ENCODE assay signal across 26 cellular contexts in the genomic region with DNA sequence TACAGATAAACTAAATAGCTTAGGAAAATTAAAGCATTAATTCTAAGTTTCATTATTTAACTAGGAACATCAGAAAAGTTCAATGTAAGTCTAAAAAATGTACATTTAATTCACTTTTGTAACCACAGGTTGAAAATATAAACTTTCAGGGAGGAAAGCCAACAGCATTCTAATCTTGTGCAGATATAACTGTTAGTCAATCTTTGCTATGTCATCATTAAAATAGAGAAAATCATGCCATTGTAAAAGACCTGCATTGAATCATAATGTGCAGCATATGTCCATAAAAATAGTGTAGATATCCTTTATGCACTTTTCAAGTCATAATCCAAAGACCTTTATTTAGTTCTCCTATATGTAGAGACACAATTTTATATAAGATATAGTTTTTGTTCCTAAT.
"Had no signal": no experiment of that assay in that cellular context is flagged by ENCODE, and none has a peak within 500 bp of the region (broad histone marks: within the 10 kb centered on the region; RNA-seq: fewer than 3 reads in every experiment).

No MANE protein-coding gene starts in this region.

- H3K27me3 ChIP-seq: colonic mucosa, esophagus muscularis mucosa, esophagus squamous epithelium, foreskin keratinocyte, gastrocnemius medialis, gastroesophageal sphincter, heart left ventricle, heart right ventricle had no signal

- FAIRE-seq: endometrium, endothelial cell of umbilical vein had no signal

- DNase-seq: colonic mucosa; cortex of kidney; dermis blood vessel endothelial cell; dorsolateral prefrontal cortex; effector CD4-positive, alpha-beta T cell; effector CD8-positive, alpha-beta T cell; effector memory CD4-positive, alpha-beta T cell; effector memory CD8-positive, alpha-beta T cell; endodermal cell; erythroblast; esophagus squamous epithelium; foreskin fibroblast; foreskin keratinocyte; foreskin melanocyte; gastrocnemius medialis; glutamatergic neuron; head of caudate nucleus; heart left ventricle; heart right ventricle had no signal

- H3K4me1 ChIP-seq: colonic mucosa, esophagus muscularis mucosa, esophagus squamous epithelium, foreskin keratinocyte, gastrocnemius medialis, gastroesophageal sphincter, heart left ventricle, heart right ventricle had no signal

- H3K36me3 ChIP-seq: colonic mucosa, esophagus muscularis mucosa, esophagus squamous epithelium, gastrocnemius medialis, gastroesophageal sphincter, heart left ventricle, heart right ventricle had no signal

- H3K4me3 ChIP-seq: colonic mucosa, coronary artery, dorsolateral prefrontal cortex, esophagus muscularis mucosa, esophagus squamous epithelium, gastrocnemius medialis, gastroesophageal sphincter, heart left ventricle, heart right ventricle had no signal

- H3K27ac ChIP-seq: colonic mucosa, coronary artery, dorsolateral prefrontal cortex, epithelial cell of prostate, esophagus muscularis mucosa, esophagus squamous epithelium, foreskin keratinocyte, gastrocnemius medialis, gastroesophageal sphincter, heart left ventricle, heart right ventricle had no signal

- H3K9me3 ChIP-seq: colonic mucosa, esophagus muscularis mucosa, esophagus squamous epithelium, gastrocnemius medialis, gastroesophageal sphincter, heart left ventricle, heart right ventricle had no signal

- ATAC-seq: effector memory CD8-positive, alpha-beta T cell; esophagus mucosa; foreskin keratinocyte; gastrocnemius medialis; gastroesophageal sphincter; heart left ventricle; heart right ventricle had no signal
